25 cellular contexts compared by ENCODE assay signal in genomic region chr1:232145768-232146167, GRCh38.
DNase-seq lines count a peak whose midpoint lies in the region; ATAC-seq, FAIRE-seq and TF ChIP-seq lines count a peak whose summit lies in the region.
"Had no signal": no experiment of that assay in that cellular context is flagged by ENCODE, and none has a peak within 500 bp of the region (broad histone marks: within the 10 kb centered on the region; RNA-seq: fewer than 3 reads in every experiment).

No MANE protein-coding gene starts in this region.

- no peaks in the 10 kb centered on the region for H3K36me3 ChIP-seq in neural progenitor cell
- H3K36me3 ChIP-seq in upper lobe of left lung = no peaks in the 10 kb centered on the region
- H3K36me3 ChIP-seq: BLaER1, SJSA1 had no signal

- no peak overlapping the region for H3K9ac ChIP-seq in neural progenitor cell
- H3K9ac ChIP-seq: BLaER1 had no signal

- no peak overlapping the region for H3K4me3 ChIP-seq in fibroblast of mammary gland (ENCODE audit: control insufficient read depth, low read depth, low read length)
- H3K4me3 ChIP-seq in neural progenitor cell = no peak overlapping the region
- H3K4me3 ChIP-seq in upper lobe of left lung = no peak overlapping the region
- H3K4me3 ChIP-seq: BLaER1, SJSA1 had no signal

- peaks cover 6% of the 10 kb centered on the region for H3K9me3 Mint-ChIP-seq in neural progenitor cell
- H3K9me3 Mint-ChIP-seq in osteocyte (ENCODE audit: unreplicated experiment) = no peaks in the 10 kb centered on the region
- H3K9me3 Mint-ChIP-seq: CD4-positive, alpha-beta T cell had no signal

- H3K4me1 ChIP-seq in neural progenitor cell (peaks cover 16% of the 10 kb centered on the region), upper lobe of left lung (no peaks in the 10 kb centered on the region)
- H3K4me1 ChIP-seq: BLaER1, Caco-2 had no signal

- peaks cover 1% of the 10 kb centered on the region for H3K36me3 Mint-ChIP-seq in neural progenitor cell
- no peaks in the 10 kb centered on the region for H3K36me3 Mint-ChIP-seq in osteocyte (ENCODE audit: unreplicated experiment)

- H3K27ac Mint-ChIP-seq in neural progenitor cell (no peak overlapping the region), osteocyte (ENCODE audit: unreplicated experiment) (no peak overlapping the region)
- H3K27ac Mint-ChIP-seq: CD4-positive, alpha-beta T cell; H9; T-helper 17 cell had no signal

- H3K27me3 ChIP-seq in neural progenitor cell (no peaks in the 10 kb centered on the region), upper lobe of left lung (no peaks in the 10 kb centered on the region)
- H3K27me3 ChIP-seq: BLaER1, SJSA1 had no signal

- H3K27me3 Mint-ChIP-seq in neural progenitor cell (ENCODE audit: insufficient read depth, low read depth) (peaks cover 7% of the 10 kb centered on the region), osteocyte (ENCODE audit: unreplicated experiment) (no peaks in the 10 kb centered on the region)
- H3K27me3 Mint-ChIP-seq: CD4-positive, alpha-beta T cell had no signal

- no peak for TF ChIP-seq POLR2A in upper lobe of left lung (IDR thresholded peaks at IDR 0.05)

- no peaks in the 10 kb centered on the region for H4K20me1 ChIP-seq in neural progenitor cell (ENCODE audit: low read depth)
- H4K20me1 ChIP-seq: BLaER1 had no signal

- peaks cover 12% of the 10 kb centered on the region for H3K4me1 Mint-ChIP-seq in neural progenitor cell
- H3K4me1 Mint-ChIP-seq in osteocyte (ENCODE audit: unreplicated experiment) = peaks cover 41% of the 10 kb centered on the region

- H3K27ac ChIP-seq in neural progenitor cell (no peak overlapping the region), upper lobe of left lung (no peak overlapping the region)
- H3K27ac ChIP-seq: BLaER1, HL-60, SJSA1 had no signal

- no peak for TF ChIP-seq EP300 in upper lobe of left lung (IDR thresholded peaks at IDR 0.05)

- H2AFZ ChIP-seq in neural progenitor cell (replicated peaks) = no peak overlapping the region

- TF ChIP-seq CTCF in D721Med (IDR thresholded peaks at IDR 0.05; ENCODE audit: insufficient read depth, missing control alignments) = no peak
- no peak for TF ChIP-seq CTCF in fibroblast of mammary gland (conservative IDR thresholded peaks at IDR 0.05; ENCODE audit: control insufficient read depth, insufficient read depth, low read depth, low read length)
- no peak for TF ChIP-seq CTCF in neural progenitor cell (IDR thresholded peaks at IDR 0.05)
- no peak for TF ChIP-seq CTCF in osteocyte (IDR thresholded peaks at IDR 0.05)
- TF ChIP-seq CTCF in upper lobe of left lung (IDR thresholded peaks at IDR 0.05) = no peak

- FAIRE-seq in D721Med (lab: Jason Lieb, UNC) (peak; percentile 70), urothelium cell line (lab: Jason Lieb, UNC) (peak; percentile 42)
- FAIRE-seq: GM18507, HepG2 had no signal

- H3K4me3 Mint-ChIP-seq in neural progenitor cell (no peak overlapping the region), osteocyte (ENCODE audit: unreplicated experiment) (no peak overlapping the region)
- H3K4me3 Mint-ChIP-seq: CD4-positive, alpha-beta T cell; H9; T-helper 17 cell had no signal

- ATAC-seq in upper lobe of left lung (ENCODE audit: low FRiP score in 2 of 2) = no peak
- ATAC-seq: HepG2, Right ventricle myocardium inferior, T-helper 17 cell had no signal

- peaks cover 10% of the 10 kb centered on the region for H3F3A ChIP-seq in neural progenitor cell (ENCODE audit: low read depth)

- no peak overlapping the region for H3K4me2 ChIP-seq in neural progenitor cell
- H3K4me2 ChIP-seq: BLaER1 had no signal

- WGBS in upper lobe of left lung, 2 donors = 77 to 90% methylated on average over 2 of the region's 2 CpGs

- H3K9me3 ChIP-seq in neural progenitor cell (ENCODE audit: low read depth) (no peaks in the 10 kb centered on the region), upper lobe of left lung (peaks cover 0 to under 1% (median 0%) of the 10 kb centered on the region in 4 donors)
- H3K9me3 ChIP-seq: SJSA1 had no signal

- no peak for DNase-seq in D721Med (ENCODE audit: insufficient read length, low spot score)
- DNase-seq in NCI-H446 treated with DMSO at 0.1 percent for 48 hours (lab: John Stamatoyannopoulos, UW) = peak; percentile 39
- DNase-seq in fibroblast of mammary gland (ENCODE audit: low read depth) = peak; percentile 7
- peak; percentile 4 for DNase-seq in urothelium cell line (ENCODE audit: low spot score)
- DNase-seq in neural progenitor cell (ENCODE audit: low spot score) = no peak
- no peak for DNase-seq in osteocyte (ENCODE audit: extremely low spot score, unreplicated experiment)
- no peak for DNase-seq in upper lobe of left lung
- DNase-seq: Caco-2; CD4-positive, alpha-beta T cell; DMS53; GDM1; H9; KBM-7; NCI-H1105; NCI-H1694; NCI-H2081; NCI-H2171 treated with DMSO at 0.1 percent for 48 hours; NCI-H526 treated with DMSO at 0.1 percent for 48 hours; T-helper 17 cell had no signal

- no peaks in the 10 kb centered on the region for H3K79me2 ChIP-seq in neural progenitor cell (ENCODE audit: low read depth)

Comparison
In these comparisons a context has a peak if more than half of its experiments do, and no peak if none do; other contexts are left out.
1. DNase-seq: peak in NCI-H446 treated with DMSO at 0.1 percent for 48 hours (single experiment), fibroblast of mammary gland (single experiment) and urothelium cell line (single experiment); none in D721Med (single experiment), neural progenitor cell (single experiment), osteocyte (single experiment) and upper lobe of left lung (0 of 2).